In genomic region chr12:53049582-53050318, GRCh38 we compare ENCODE assay signal across 1 cellular context.
TF ChIP-seq lines count a peak whose summit lies in the region.

TNS2 (plus strand) TSS chr12:53050065; CDS start chr12:53050186, 121 bp downstream.

TF ChIP-seq in GM23338, 12 proteins besides CTCF, POLR2A, EP300 and RAD21 (continued from another document):
- peak; percentile 46; the same call in 1 of the 2 replicates for TF ChIP-seq ETS1 (IDR thresholded peaks at IDR 0.05)
- TF ChIP-seq ZNF114 (CRISPR knock-in tag; IDR thresholded peaks at IDR 0.05) = no peak
- no peak for TF ChIP-seq ZNF331 (CRISPR knock-in tag; IDR thresholded peaks at IDR 0.05; ENCODE audit: low read depth)
